ENCODE assay signal across 14 cellular contexts in genomic region chr2:158666969-158667368, GRCh38.
DNase-seq lines count a peak whose midpoint lies in the region; ATAC-seq and TF ChIP-seq lines count a peak whose summit lies in the region.
"Had no signal": no experiment of that assay in that cellular context is flagged by ENCODE, and none has a peak within 500 bp of the region (broad histone marks: within the 10 kb centered on the region; RNA-seq: fewer than 3 reads in every experiment).

No MANE protein-coding gene starts in this region.

- H4K91ac ChIP-seq in neuronal stem cell (ENCODE audit: low read depth, low read length, poor library complexity) = no peak overlapping the region

- no peak overlapping the region for H3K4me2 ChIP-seq in neuronal stem cell (ENCODE audit: insufficient read depth, low read length, poor library complexity, severe bottlenecking)
- H3K4me2 ChIP-seq: KMS-11 had no signal

- no peak overlapping the region for H2BK5ac ChIP-seq in neuronal stem cell (ENCODE audit: low read length)

- H3K4me1 ChIP-seq in right atrium auricular region (peaks cover 0 to 65% of the 10 kb centered on the region in 2 donors), esophagus muscularis mucosa (peaks cover 34 to 52% (median 44%) of the 10 kb centered on the region in 4 donors), neuronal stem cell (ENCODE audit: control insufficient read depth in 2 of 2, insufficient read depth in 1 of 2, low read depth in 1 of 2, low read length in 2 of 2) (peaks cover 0 to 2% of the 10 kb centered on the region in 2 donors), uterus (no peaks in the 10 kb centered on the region)

- H3K4me3 ChIP-seq in right atrium auricular region (no peak overlapping the region), esophagus muscularis mucosa (no peak overlapping the region), neuronal stem cell (ENCODE audit: low read length in 2 of 2) (no peak overlapping the region), uterus (no peak overlapping the region)

- H3K79me1 ChIP-seq in neuronal stem cell (ENCODE audit: low read depth, low read length) = no peaks in the 10 kb centered on the region

- H3K14ac ChIP-seq in neuronal stem cell (ENCODE audit: low read length) = no peak overlapping the region

- H2BK12ac ChIP-seq in neuronal stem cell (ENCODE audit: low read length) = no peak overlapping the region

- TF ChIP-seq EP300 in esophagus muscularis mucosa (IDR thresholded peaks at IDR 0.05) = no peak

- intact Hi-C loops in left ventricle myocardium superior (cut with micrococcal nuclease) (no loop called here), esophagus muscularis mucosa (cut with DNase I) (loop anchor here (10.0 kb wide), 1 partner anchor 202 kb away; no protein-coding TSS in a partner anchor), uterus (cut with DNase I; ENCODE audit: low total_unique reads) (no loop called here)

- H2BK15ac ChIP-seq in neuronal stem cell (ENCODE audit: low read length) = no peak overlapping the region

- WGBS in esophagus muscularis mucosa = 75% methylated on average over 7 of the region's 8 CpGs
- no CpG with 5 or more reads among the region's 8 CpGs for WGBS in neuronal stem cell (ENCODE audit: extremely low coverage in 2 of 2, insufficient read length in 2 of 2, insufficient replicate concordance in 1 of 2), 2 donors

- in situ Hi-C loops in GM13977 (cut with MboI; ENCODE audit: low pct_unique_long_range_greater_than_20kb, low sequenced_read_pairs, unreplicated experiment) = no loop called here

- TF ChIP-seq CTCF in right atrium auricular region (IDR thresholded peaks at IDR 0.05) (no peak), esophagus muscularis mucosa (IDR thresholded peaks at IDR 0.05) (no peak), uterus (IDR thresholded peaks at IDR 0.05) (no peak), GM13977 (IDR thresholded peaks at IDR 0.05; ENCODE audit: extremely low read depth, insufficient read depth, missing control alignments) (no peak)

- H3K27ac ChIP-seq in right atrium auricular region = peak overlapping the region; percentile 20 to 53
- peak overlapping the region; percentile 10 to 54 (median 16) for H3K27ac ChIP-seq in esophagus muscularis mucosa (replicated peaks in 1 of 4)
- no peak overlapping the region for H3K27ac ChIP-seq in neuronal stem cell (replicated peaks; ENCODE audit: low read length)
- H3K27ac ChIP-seq in uterus = peak overlapping the region; percentile 22 to 42
- H3K27ac ChIP-seq: KMS-11 had no signal

- H3K18ac ChIP-seq in neuronal stem cell (ENCODE audit: low read length) = no peak overlapping the region

- H3K4ac ChIP-seq in neuronal stem cell (ENCODE audit: low read length) = no peak overlapping the region

- no peak for TF ChIP-seq POLR2A in esophagus muscularis mucosa (IDR thresholded peaks at IDR 0.05; ENCODE audit: low read depth)
- no peak for TF ChIP-seq POLR2A in uterus (IDR thresholded peaks at IDR 0.05)
- TF ChIP-seq POLR2A in GM18505 (IDR thresholded peaks at IDR 0.05; ENCODE audit: borderline replicate concordance, extremely low read depth, insufficient read depth, insufficient read length) = no peak

- H3K23ac ChIP-seq in neuronal stem cell (ENCODE audit: low read depth, low read length, poor library complexity) = no peak overlapping the region

- DNase-seq in right atrium auricular region (ENCODE audit: low spot score) (no peak), left ventricle myocardium superior (no peak), esophagus muscularis mucosa (ENCODE audit: extremely low spot score) (peak; percentile 72), neuronal stem cell (ENCODE audit: low spot score) (no peak), uterus (no peak), GM13977 (ENCODE audit: low spot score) (no peak), foreskin melanocyte (no peak)
- DNase-seq: DMS79 treated with DMSO at 0.1 percent for 48 hours, H7, NCI-H1105, NCI-H446 treated with DMSO at 0.1 percent for 48 hours, NCI-H748 treated with DMSO at 0.1 percent for 48 hours had no signal

- peak overlapping the region; percentile 48 for H4K8ac ChIP-seq in neuronal stem cell (ENCODE audit: low read depth, low read length)

- H2AK5ac ChIP-seq in neuronal stem cell (ENCODE audit: low read depth, low read length) = no peak overlapping the region

- ATAC-seq in left ventricle myocardium superior = no peak
- ATAC-seq in GM18505 (IDR thresholded peaks at IDR 0.05; ENCODE audit: unreplicated experiment) = no peak

- H2AFZ ChIP-seq in neuronal stem cell (ENCODE audit: low read length) = no peak overlapping the region

- peaks cover 20% of the 10 kb centered on the region for H3K36me3 ChIP-seq in right atrium auricular region
- H3K36me3 ChIP-seq in esophagus muscularis mucosa = peaks cover 17 to 53% (median 38%) of the 10 kb centered on the region in 4 donors
- peaks cover 41 to 94% of the 10 kb centered on the region in 2 donors for H3K36me3 ChIP-seq in neuronal stem cell (replicated peaks in 1 of 2; ENCODE audit: control insufficient read depth in 2 of 2, insufficient read depth in 2 of 2, low read length in 2 of 2)
- H3K36me3 ChIP-seq in uterus = no peaks in the 10 kb centered on the region

- H3K9ac ChIP-seq in neuronal stem cell (ENCODE audit: low read depth, low read length, poor library complexity) = no peak overlapping the region
- H3K9ac ChIP-seq: KMS-11 had no signal

- H3K27me3 ChIP-seq in right atrium auricular region (no peaks in the 10 kb centered on the region), esophagus muscularis mucosa (no peaks in the 10 kb centered on the region), neuronal stem cell (ENCODE audit: control insufficient read depth in 3 of 3, insufficient read depth in 3 of 3, low read depth in 1 of 3, low read length in 3 of 3) (no peaks in the 10 kb centered on the region), uterus (no peaks in the 10 kb centered on the region)

- H3K9me3 ChIP-seq in right atrium auricular region (no peaks in the 10 kb centered on the region), esophagus muscularis mucosa (no peaks in the 10 kb centered on the region), neuronal stem cell (replicated peaks in 1 of 2; ENCODE audit: control insufficient read depth in 2 of 2, insufficient read depth in 1 of 2, low read depth in 1 of 2, low read length in 2 of 2) (no peaks in the 10 kb centered on the region), uterus (no peaks in the 10 kb centered on the region)

- H2BK120ac ChIP-seq in neuronal stem cell (ENCODE audit: low read depth, low read length) = no peak overlapping the region
